14 cellular contexts compared by ENCODE assay signal in genomic region chr1:235855811-235856429, GRCh38. TPM values are rescaled to one million over a fixed set of nuclear protein-coding genes. Genes with fewer than 3 reads are reported as not detected.
DNase-seq lines count a peak whose midpoint lies in the region; ATAC-seq, FAIRE-seq and TF ChIP-seq lines count a peak whose summit lies in the region.
"Had no signal": no experiment of that assay in that cellular context is flagged by ENCODE, and none has a peak within 500 bp of the region (broad histone marks: within the 10 kb centered on the region; RNA-seq: fewer than 3 reads in every experiment).

No MANE protein-coding gene starts in this region.

- no peak for FAIRE-seq in RCC 7860 (lab: Jason Lieb, UNC)

- no peaks in the 10 kb centered on the region for H3K9me3 Mint-ChIP-seq in immature natural killer cell
- H3K9me3 Mint-ChIP-seq: CD4-positive, alpha-beta T cell; neural crest cell had no signal

- peak overlapping the region; percentile 73 to 88 (median 82) for H3K27ac Mint-ChIP-seq in immature natural killer cell
- H3K27ac Mint-ChIP-seq: CD4-positive, alpha-beta T cell had no signal

- peaks cover 0 to 49% of the 10 kb centered on the region in 2 donors for H3K4me1 Mint-ChIP-seq in immature natural killer cell
- H3K4me1 Mint-ChIP-seq: neural crest cell had no signal

- TF ChIP-seq CTCF in omental fat pad (IDR thresholded peaks at IDR 0.05) = no peak

- H3K36me3 Mint-ChIP-seq in immature natural killer cell = no peaks in the 10 kb centered on the region

- DNase-seq in immature natural killer cell (peak in 2 of 3 donors; percentile 21 to 37), NCI-H748 treated with DMSO at 0.1 percent for 48 hours (lab: John Stamatoyannopoulos, UW) (no peak), omental fat pad (ENCODE audit: low spot score) (no peak), RCC 7860 (ENCODE audit: low spot score) (no peak)
- DNase-seq in stimulated activated CD4-positive, alpha-beta T cell treated with anti-CD3 and anti-CD28 coated beads, Interleukin-12 subunit alpha, Interleukin-12 subunit beta, amount 100 ng/mL, for 4 hours = no peak
- DNase-seq: activated effector memory CD4-positive, alpha-beta T cell treated with Interleukin-2 at 50 U/mL for 16 hours; CD4-positive, alpha-beta T cell; NCI-H446; spleen; stimulated activated CD8-positive, alpha-beta memory T cell treated with anti-CD3 and anti-CD28 coated beads, Interleukin-4, amount 100 ng/mL, for 48 hours had no signal

- peak overlapping the region; percentile 56 to 80 (median 66) for H3K4me3 Mint-ChIP-seq in immature natural killer cell
- H3K4me3 Mint-ChIP-seq: CD4-positive, alpha-beta T cell; neural crest cell had no signal

- peaks cover 0 to 1% (median 0%) of the 10 kb centered on the region in 3 donors for H3K27me3 Mint-ChIP-seq in immature natural killer cell (ENCODE audit: low read depth in 3 of 3)
- H3K27me3 Mint-ChIP-seq: CD4-positive, alpha-beta T cell had no signal

- ATAC-seq in GM18502 (IDR thresholded peaks at IDR 0.05; ENCODE audit: poor library complexity, unreplicated experiment) (peak; percentile 62), GM21360 (IDR thresholded peaks at IDR 0.05; ENCODE audit: unreplicated experiment) (peak; percentile 85), HG03442 (IDR thresholded peaks at IDR 0.05; ENCODE audit: unreplicated experiment) (peak; percentile 39), omental fat pad (ENCODE audit: low FRiP score) (no peak)

RNA-seq across cellular contexts. Expression of gene LYST, which starts 10.8 kb away (rescaled TPM):
- 10 to 100 TPM; 21.8 to 39.3 (median 27.7) TPM for polyA plus RNA-seq in immature natural killer cell
- 100 to 1,000 TPM in 1 of 4 donors, 10 to 100 TPM in 3; 27.8 to 128 (median 41.3) TPM for total RNA-seq in omental fat pad

Comparison
In these comparisons a context has a peak if more than half of its experiments do, and no peak if none do; other contexts are left out.
1. DNase-seq: peak in immature natural killer cell (2 of 3); none in NCI-H748 treated with DMSO at 0.1 percent for 48 hours (single experiment), stimulated activated CD4-positive, alpha-beta T cell treated with anti-CD3 and anti-CD28 coated beads, Interleukin-12 subunit alpha, Interleukin-12 subunit beta, amount 100 ng/mL, for 4 hours (single experiment), omental fat pad (single experiment) and RCC 7860 (single experiment).